Comparison of ENCODE assay signal across 10 cellular contexts in genomic region chr15:68316061-68316804, GRCh38. TPM values are rescaled to one million over a fixed set of nuclear protein-coding genes. Genes with fewer than 3 reads are reported as not detected.
DNase-seq lines count a peak whose midpoint lies in the region; ATAC-seq and TF ChIP-seq lines count a peak whose summit lies in the region.
"Had no signal": no experiment of that assay in that cellular context is flagged by ENCODE, and none has a peak within 500 bp of the region (broad histone marks: within the 10 kb centered on the region; RNA-seq: fewer than 3 reads in every experiment).

No MANE protein-coding gene starts in this region.

- TF ChIP-seq POLR2A in spleen (IDR thresholded peaks at IDR 0.05) = no peak

- no peak overlapping the region for H3K4me2 ChIP-seq in fibroblast of lung (ENCODE audit: extremely low read depth, insufficient read depth, low read length)
- H3K4me2 ChIP-seq in PC-9 = no peak overlapping the region

- H3K27ac ChIP-seq in fibroblast of lung (ENCODE audit: insufficient read depth, low read length) (no peak overlapping the region), spleen (no peak overlapping the region), PC-9 (no peak overlapping the region)
- H3K27ac ChIP-seq: esophagus muscularis mucosa had no signal

- H2AFZ ChIP-seq in fibroblast of lung (ENCODE audit: low read length) (no peak overlapping the region), PC-9 (no peak overlapping the region)

- H3K27ac Mint-ChIP-seq in stimulated activated naive CD8-positive, alpha-beta T cell treated with anti-CD3 and anti-CD28 coated beads, Interleukin-15, amount 100 ng/mL, for 72 hours = no peak overlapping the region
- H3K27ac Mint-ChIP-seq: CD8-positive, alpha-beta T cell had no signal

- H3K36me3 ChIP-seq in fibroblast of lung (ENCODE audit: control insufficient read depth, insufficient read depth, low read length) (no peaks in the 10 kb centered on the region), spleen (no peaks in the 10 kb centered on the region), PC-9 (ENCODE audit: low read depth) (no peaks in the 10 kb centered on the region)

- peak; percentile 11 to 51 for TF ChIP-seq CTCF in fibroblast of lung (conservative IDR thresholded peaks at IDR 0.05 in 1 of 2, IDR thresholded peaks at IDR 0.05 in 1 of 2; ENCODE audit: low read depth in 1 of 2, low read length in 2 of 2)
- TF ChIP-seq CTCF in spleen (IDR thresholded peaks at IDR 0.05 in 8 of 11, conservative IDR thresholded peaks at IDR 0.05 in 3 of 11) = no peak
- no peak; the same call in 1 of the 2 replicates for TF ChIP-seq CTCF in PC-9 (conservative IDR thresholded peaks at IDR 0.05)

- H3K9me2 ChIP-seq in PC-9 (ENCODE audit: insufficient read depth) = no peaks in the 10 kb centered on the region

- no peaks in the 10 kb centered on the region for H3K4me1 Mint-ChIP-seq in activated T-cell treated with anti-CD3 and anti-CD28 coated beads, Interleukin-2, amount 50 U/mL, for 4 hours (ENCODE audit: low read depth)
- no peaks in the 10 kb centered on the region for H3K4me1 Mint-ChIP-seq in stimulated activated naive CD8-positive, alpha-beta T cell treated with anti-CD3 and anti-CD28 coated beads, Interleukin-15, amount 100 ng/mL, for 72 hours

- DNase-seq in activated T-cell treated with anti-CD3 and anti-CD28 coated beads, Interleukin-2, amount 50 U/mL, for 1 hour = peak; percentile 11
- no peak for DNase-seq in activated T-cell treated with anti-CD3 and anti-CD28 coated beads, Interleukin-2, amount 50 U/mL, for 4 hours
- DNase-seq in OCI-M1 (lab: John Stamatoyannopoulos, UW) = peak; percentile 43
- DNase-seq in fibroblast of lung (ENCODE audit: low read depth in 2 of 2) = no peak
- DNase-seq in spleen = peak; percentile 50
- DNase-seq in PC-9 = no peak
- DNase-seq in HPDE6-E6E7 (ENCODE audit: extremely low spot score) = no peak
- DNase-seq in stimulated activated naive CD8-positive, alpha-beta T cell treated with anti-CD3 and anti-CD28 coated beads, Interleukin-15, amount 100 ng/mL, for 72 hours = no peak

- no peak overlapping the region for H3K4me3 Mint-ChIP-seq in activated T-cell treated with anti-CD3 and anti-CD28 coated beads, Interleukin-2, amount 50 U/mL, for 4 hours
- no peak overlapping the region for H3K4me3 Mint-ChIP-seq in stimulated activated naive CD8-positive, alpha-beta T cell treated with anti-CD3 and anti-CD28 coated beads, Interleukin-15, amount 100 ng/mL, for 72 hours
- H3K4me3 Mint-ChIP-seq: CD8-positive, alpha-beta T cell had no signal

- peaks cover 2% of the 10 kb centered on the region for H4K20me1 ChIP-seq in fibroblast of lung (ENCODE audit: control insufficient read depth, extremely low read depth, insufficient read depth, low read length)
- no peaks in the 10 kb centered on the region for H4K20me1 ChIP-seq in PC-9 (ENCODE audit: insufficient read depth)

- intact Hi-C loops in spleen (cut with DNase I; ENCODE audit: low total_unique reads) = no loop called here
- intact Hi-C loops in PC-9 (cut with micrococcal nuclease; ENCODE audit: unreplicated experiment) = no loop called here

- H3K27me3 ChIP-seq in fibroblast of lung (ENCODE audit: control insufficient read depth, insufficient read depth, low read length) (no peaks in the 10 kb centered on the region), spleen (replicated peaks in 1 of 7) (no peaks in the 10 kb centered on the region), PC-9 (ENCODE audit: insufficient read depth, low read depth) (no peaks in the 10 kb centered on the region)

- H3K36me3 Mint-ChIP-seq in activated T-cell treated with anti-CD3 and anti-CD28 coated beads, Interleukin-2, amount 50 U/mL, for 4 hours (ENCODE audit: insufficient read depth) = no peaks in the 10 kb centered on the region
- H3K36me3 Mint-ChIP-seq: CD8-positive, alpha-beta T cell had no signal

- H3K79me2 ChIP-seq in fibroblast of lung (ENCODE audit: control insufficient read depth, insufficient read depth, low read length) (no peaks in the 10 kb centered on the region), PC-9 (ENCODE audit: low read depth) (no peaks in the 10 kb centered on the region)

- H3K9ac ChIP-seq in fibroblast of lung (ENCODE audit: insufficient read depth, low read length) = no peak overlapping the region

- no peaks in the 10 kb centered on the region for H3K9me3 Mint-ChIP-seq in activated T-cell treated with anti-CD3 and anti-CD28 coated beads, Interleukin-2, amount 50 U/mL, for 4 hours
- no peaks in the 10 kb centered on the region for H3K9me3 Mint-ChIP-seq in stimulated activated naive CD8-positive, alpha-beta T cell treated with anti-CD3 and anti-CD28 coated beads, Interleukin-15, amount 100 ng/mL, for 72 hours
- H3K9me3 Mint-ChIP-seq: CD8-positive, alpha-beta T cell had no signal

- H3K9me3 ChIP-seq in fibroblast of lung (ENCODE audit: control insufficient read depth, insufficient read depth, low read depth, low read length) (no peaks in the 10 kb centered on the region), spleen (no peaks in the 10 kb centered on the region), PC-9 (ENCODE audit: insufficient read depth, low read depth) (no peaks in the 10 kb centered on the region)
- H3K9me3 ChIP-seq: esophagus muscularis mucosa had no signal

- ATAC-seq in activated T-cell treated with anti-CD3 and anti-CD28 coated beads, Interleukin-2, amount 50 U/mL, for 4 hours = no peak
- ATAC-seq in stimulated activated naive CD8-positive, alpha-beta T cell treated with anti-CD3 and anti-CD28 coated beads, Interleukin-15, amount 100 ng/mL, for 72 hours = no peak
- ATAC-seq: CD8-positive, alpha-beta T cell had no signal

- H3K4me3 ChIP-seq in fibroblast of lung (replicated peaks in 1 of 4; ENCODE audit: control extremely low read depth in 1 of 4, insufficient read depth in 1 of 4, low read depth in 3 of 4, low read length in 4 of 4) = no peak overlapping the region
- no peak overlapping the region for H3K4me3 ChIP-seq in spleen
- no peak overlapping the region for H3K4me3 ChIP-seq in PC-9
- H3K4me3 ChIP-seq: esophagus muscularis mucosa had no signal

- no TSS peak for BruUV-seq in PC-9 (replicated peaks; lab: Mats Ljungman, UMichigan)

- peaks cover 2% of the 10 kb centered on the region for H3K27me3 Mint-ChIP-seq in activated T-cell treated with anti-CD3 and anti-CD28 coated beads, Interleukin-2, amount 50 U/mL, for 4 hours (ENCODE audit: low read depth)
- H3K27me3 Mint-ChIP-seq in stimulated activated naive CD8-positive, alpha-beta T cell treated with anti-CD3 and anti-CD28 coated beads, Interleukin-15, amount 100 ng/mL, for 72 hours = no peaks in the 10 kb centered on the region

- POLR2A ChIA-PET in PC-9 (lab: Charles Lee; ENCODE audit: unreplicated experiment) = no interaction called here

- WGBS in spleen, 5 donors = 77 to 85% (median 81%) methylated on average over 15 to 17 of the region's 17 CpGs

- CTCF ChIA-PET in PC-9 (lab: Charles Lee) = no interaction called here

- H3K4me1 ChIP-seq in fibroblast of lung (ENCODE audit: control insufficient read depth, extremely low read depth, insufficient read depth, low read length) (no peaks in the 10 kb centered on the region), spleen (no peaks in the 10 kb centered on the region), PC-9 (replicated peaks; ENCODE audit: insufficient read depth) (no peaks in the 10 kb centered on the region)

- no peaks in the 10 kb centered on the region for H3F3A ChIP-seq in PC-9 (ENCODE audit: insufficient read depth, low read depth)

RNA-seq across cellular contexts. Expression of gene FEM1B, which starts 38.7 kb away (rescaled TPM):
- 10 to 100 TPM; 30.9 to 37.0 (median 31.7) TPM for total RNA-seq in activated T-cell treated with anti-CD3 and anti-CD28 coated beads, Interleukin-2, amount 50 U/mL, for 4 hours
- total RNA-seq in fibroblast of lung (46.7 and 48.4 TPM in 2 replicates), spleen (10 to 100 TPM; 43.5 to 63.5 (median 45.6) TPM), PC-9 (2021) (26.3 and 31.6 TPM in 2 replicates)
- polyA plus RNA-seq in fibroblast of lung (20.9 and 38.2 TPM in 2 replicates), spleen (10 to 100 TPM in 1 of 3 donors, 1 to 10 TPM in 2; 6.2 to 10.4 (median 7.5) TPM)
- 12.7 and 26.3 TPM in 2 replicates for polyA plus RNA-seq in fibroblast of lung (2012)
- polyA minus RNA-seq in fibroblast of lung (ENCODE audit: low replicate concordance) = 52.3 and 178 TPM in 2 replicates

Comparison
In these comparisons a context has a peak if more than half of its experiments do, and no peak if none do; other contexts are left out.
1. DNase-seq: peak in activated T-cell treated with anti-CD3 and anti-CD28 coated beads, Interleukin-2, amount 50 U/mL, for 1 hour (single experiment), OCI-M1 (single experiment) and spleen (single experiment); none in activated T-cell treated with anti-CD3 and anti-CD28 coated beads, Interleukin-2, amount 50 U/mL, for 4 hours (single experiment), fibroblast of lung (0 of 2), PC-9 (0 of 2), HPDE6-E6E7 (single experiment) and stimulated activated naive CD8-positive, alpha-beta T cell treated with anti-CD3 and anti-CD28 coated beads, Interleukin-15, amount 100 ng/mL, for 72 hours (0 of 2).
2. CTCF ChIP-seq: peak in fibroblast of lung (2 of 2); none in spleen (0 of 11) and PC-9 (single experiment).